1 cellular context compared by ENCODE assay signal in the genomic region with DNA sequence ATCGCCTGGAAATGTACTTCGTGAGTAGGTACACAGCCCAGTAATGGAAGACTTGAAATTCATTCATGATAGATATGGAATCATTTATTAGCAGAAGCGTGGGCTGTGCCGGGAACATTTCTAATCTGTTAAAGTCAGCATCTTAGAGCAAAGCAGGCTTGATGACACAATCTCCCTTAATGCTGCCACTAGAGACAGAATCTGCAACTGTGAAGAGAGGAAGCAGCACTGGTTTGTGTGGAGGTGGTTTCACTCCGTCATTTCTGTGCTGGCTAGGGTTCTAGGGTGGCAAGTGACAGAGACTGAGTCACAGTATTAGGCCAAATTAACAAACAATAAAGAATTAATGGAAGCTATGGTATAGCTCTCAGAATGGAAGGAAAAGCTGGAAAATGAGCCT.
A peak's percentile ranks its signal among the peaks of the same experiment; 100 is the strongest.
TF ChIP-seq lines count a peak whose summit lies in the region.

No MANE protein-coding gene starts in this region.

TF ChIP-seq in GM12878, 131 proteins besides CTCF, POLR2A, EP300 and RAD21 (continued from another document):
- TF ChIP-seq, protein P1, sequence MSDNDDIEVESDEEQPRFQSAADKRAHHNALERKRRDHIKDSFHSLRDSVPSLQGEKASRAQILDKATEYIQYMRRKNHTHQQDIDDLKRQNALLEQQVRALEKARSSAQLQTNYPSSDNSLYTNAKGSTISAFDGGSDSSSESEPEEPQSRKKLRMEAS (IDR thresholded peaks at IDR 0.05; ENCODE audit: low read depth, low read length), result no peak
- TF ChIP-seq LARP7 (IDR thresholded peaks at IDR 0.05), result no peak
- no peak for TF ChIP-seq STAT1 (conservative IDR thresholded peaks at IDR 0.05)
- TF ChIP-seq, protein P2, sequence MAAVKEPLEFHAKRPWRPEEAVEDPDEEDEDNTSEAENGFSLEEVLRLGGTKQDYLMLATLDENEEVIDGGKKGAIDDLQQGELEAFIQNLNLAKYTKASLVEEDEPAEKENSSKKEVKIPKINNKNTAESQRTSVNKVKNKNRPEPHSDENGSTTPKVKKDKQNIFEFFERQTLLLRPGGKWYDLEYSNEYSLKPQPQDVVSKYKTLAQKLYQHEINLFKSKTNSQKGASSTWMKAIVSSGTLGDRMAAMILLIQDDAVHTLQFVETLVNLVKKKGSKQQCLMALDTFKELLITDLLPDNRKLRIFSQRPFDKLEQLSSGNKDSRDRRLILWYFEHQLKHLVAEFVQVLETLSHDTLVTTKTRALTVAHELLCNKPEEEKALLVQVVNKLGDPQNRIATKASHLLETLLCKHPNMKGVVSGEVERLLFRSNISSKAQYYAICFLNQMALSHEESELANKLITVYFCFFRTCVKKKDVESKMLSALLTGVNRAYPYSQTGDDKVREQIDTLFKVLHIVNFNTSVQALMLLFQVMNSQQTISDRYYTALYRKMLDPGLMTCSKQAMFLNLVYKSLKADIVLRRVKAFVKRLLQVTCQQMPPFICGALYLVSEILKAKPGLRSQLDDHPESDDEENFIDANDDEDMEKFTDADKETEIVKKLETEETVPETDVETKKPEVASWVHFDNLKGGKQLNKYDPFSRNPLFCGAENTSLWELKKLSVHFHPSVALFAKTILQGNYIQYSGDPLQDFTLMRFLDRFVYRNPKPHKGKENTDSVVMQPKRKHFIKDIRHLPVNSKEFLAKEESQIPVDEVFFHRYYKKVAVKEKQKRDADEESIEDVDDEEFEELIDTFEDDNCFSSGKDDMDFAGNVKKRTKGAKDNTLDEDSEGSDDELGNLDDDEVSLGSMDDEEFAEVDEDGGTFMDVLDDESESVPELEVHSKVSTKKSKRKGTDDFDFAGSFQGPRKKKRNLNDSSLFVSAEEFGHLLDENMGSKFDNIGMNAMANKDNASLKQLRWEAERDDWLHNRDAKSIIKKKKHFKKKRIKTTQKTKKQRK (IDR thresholded peaks at IDR 0.05; ENCODE audit: low read depth, low read length), result no peak
- peak; percentile 54 for TF ChIP-seq JUNB (IDR thresholded peaks at IDR 0.05)
- TF ChIP-seq CREM (IDR thresholded peaks at IDR 0.05; ENCODE audit: low read depth), result peak; percentile 87
- no peak for TF ChIP-seq ZNF207 (IDR thresholded peaks at IDR 0.05; ENCODE audit: borderline replicate concordance)
- TF ChIP-seq ZSCAN29 (IDR thresholded peaks at IDR 0.05), result no peak
